In genomic region chr11:26743622-26744021, GRCh38 we compare ENCODE assay signal across 20 cellular contexts. TPM values are rescaled to one million over a fixed set of nuclear protein-coding genes. Genes with fewer than 3 reads are reported as not detected.
DNase-seq lines count a peak whose midpoint lies in the region; ATAC-seq and TF ChIP-seq lines count a peak whose summit lies in the region.
"Had no signal": no experiment of that assay in that cellular context is flagged by ENCODE, and none has a peak within 500 bp of the region (broad histone marks: within the 10 kb centered on the region; RNA-seq: fewer than 3 reads in every experiment).

No MANE protein-coding gene starts in this region.

- no peak for DNase-seq in NCI-H1436 (lab: John Stamatoyannopoulos, UW)
- no peak for DNase-seq in activated CD8-positive, alpha-beta T cell treated with anti-CD3 and anti-CD28 coated beads for 36 hours
- no peak for DNase-seq in activated CD4-positive, alpha-beta memory T cell treated with anti-CD3 and anti-CD28 coated beads, Interleukin-2, amount 10 ng/mL, durations not matched to agents 7 days and 5 days
- DNase-seq in NCI-H526 (lab: John Stamatoyannopoulos, UW) = no peak
- DNase-seq: activated CD4-positive, alpha-beta T cell treated with anti-CD3 and anti-CD28 coated beads, Interleukin-2, amount 10 ng/mL, durations not matched to agents 24 days and 14 days; activated naive CD4-positive, alpha-beta T cell treated with anti-CD3 and anti-CD28 coated beads, Interleukin-2, amount 50 U/mL, for 16 hours; endodermal cell; heart right ventricle; KG1; naive thymus-derived CD4-positive, alpha-beta T cell; NCI-H1092; NCI-H82; ovary; stimulated activated CD4-positive, alpha-beta T cell treated with anti-CD3 and anti-CD28 coated beads, Interleukin-2, amount 100 ng/mL, for 48 hours had no signal

- CTCF ChIA-PET in activated CD8-positive, alpha-beta T cell treated with anti-CD3 and anti-CD28 coated beads for 36 hours (lab: Charles Lee) = no interaction called here
- CTCF ChIA-PET in activated CD4-positive, alpha-beta memory T cell treated with anti-CD3 and anti-CD28 coated beads, Interleukin-2, amount 10 ng/mL, durations not matched to agents 7 days and 5 days (lab: Charles Lee) = no interaction called here

- ATAC-seq in GM18520 (IDR thresholded peaks at IDR 0.05; ENCODE audit: unreplicated experiment) = peak; percentile 92
- peak; percentile 45 for ATAC-seq in GM21367 (IDR thresholded peaks at IDR 0.05; ENCODE audit: unreplicated experiment)
- ATAC-seq in HG02938 (IDR thresholded peaks at IDR 0.05; ENCODE audit: unreplicated experiment) = peak; percentile 96
- peak; percentile 87 for ATAC-seq in HG03457 (IDR thresholded peaks at IDR 0.05; ENCODE audit: unreplicated experiment)
- no peak for ATAC-seq in activated CD8-positive, alpha-beta T cell treated with anti-CD3 and anti-CD28 coated beads for 36 hours
- ATAC-seq: heart right ventricle; naive thymus-derived CD4-positive, alpha-beta T cell had no signal

- no peaks in the 10 kb centered on the region for H3K4me1 Mint-ChIP-seq in activated CD8-positive, alpha-beta T cell treated with anti-CD3 and anti-CD28 coated beads for 36 hours (ENCODE audit: low read depth)
- H3K4me1 Mint-ChIP-seq in activated CD4-positive, alpha-beta memory T cell treated with anti-CD3 and anti-CD28 coated beads, Interleukin-2, amount 10 ng/mL, durations not matched to agents 7 days and 5 days = no peaks in the 10 kb centered on the region
- H3K4me1 Mint-ChIP-seq: activated CD4-positive, alpha-beta T cell treated with anti-CD3 and anti-CD28 coated beads, Interleukin-2, amount 10 ng/mL, durations not matched to agents 24 days and 14 days; endodermal cell; naive thymus-derived CD4-positive, alpha-beta T cell had no signal

- no peaks in the 10 kb centered on the region for H3K27me3 Mint-ChIP-seq in activated CD8-positive, alpha-beta T cell treated with anti-CD3 and anti-CD28 coated beads for 36 hours
- H3K27me3 Mint-ChIP-seq in activated CD4-positive, alpha-beta memory T cell treated with anti-CD3 and anti-CD28 coated beads, Interleukin-2, amount 10 ng/mL, durations not matched to agents 7 days and 5 days = no peaks in the 10 kb centered on the region
- H3K27me3 Mint-ChIP-seq: activated CD4-positive, alpha-beta T cell treated with anti-CD3 and anti-CD28 coated beads, Interleukin-2, amount 10 ng/mL, durations not matched to agents 24 days and 14 days; naive thymus-derived CD4-positive, alpha-beta T cell had no signal

- H3K9me3 Mint-ChIP-seq in activated CD8-positive, alpha-beta T cell treated with anti-CD3 and anti-CD28 coated beads for 36 hours = peaks cover 3% of the 10 kb centered on the region
- H3K9me3 Mint-ChIP-seq in activated CD4-positive, alpha-beta memory T cell treated with anti-CD3 and anti-CD28 coated beads, Interleukin-2, amount 10 ng/mL, durations not matched to agents 7 days and 5 days = no peaks in the 10 kb centered on the region
- H3K9me3 Mint-ChIP-seq: activated CD4-positive, alpha-beta T cell treated with anti-CD3 and anti-CD28 coated beads, Interleukin-2, amount 10 ng/mL, durations not matched to agents 24 days and 14 days; endodermal cell had no signal

- POLR2A ChIA-PET in activated CD8-positive, alpha-beta T cell treated with anti-CD3 and anti-CD28 coated beads for 36 hours (lab: Charles Lee) = no interaction called here
- POLR2A ChIA-PET in activated CD4-positive, alpha-beta memory T cell treated with anti-CD3 and anti-CD28 coated beads, Interleukin-2, amount 10 ng/mL, durations not matched to agents 7 days and 5 days (lab: Charles Lee) = no interaction called here

- H3K27ac Mint-ChIP-seq in activated CD8-positive, alpha-beta T cell treated with anti-CD3 and anti-CD28 coated beads for 36 hours = no peak overlapping the region
- no peak overlapping the region for H3K27ac Mint-ChIP-seq in activated CD4-positive, alpha-beta memory T cell treated with anti-CD3 and anti-CD28 coated beads, Interleukin-2, amount 10 ng/mL, durations not matched to agents 7 days and 5 days
- H3K27ac Mint-ChIP-seq: activated CD4-positive, alpha-beta T cell treated with anti-CD3 and anti-CD28 coated beads, Interleukin-2, amount 10 ng/mL, durations not matched to agents 24 days and 14 days; endodermal cell; naive thymus-derived CD4-positive, alpha-beta T cell had no signal

- TF ChIP-seq CTCF in activated CD8-positive, alpha-beta T cell treated with anti-CD3 and anti-CD28 coated beads for 36 hours (IDR thresholded peaks at IDR 0.05) = no peak

- H3K4me3 Mint-ChIP-seq in activated CD8-positive, alpha-beta T cell treated with anti-CD3 and anti-CD28 coated beads for 36 hours = no peak overlapping the region
- no peak overlapping the region for H3K4me3 Mint-ChIP-seq in activated CD4-positive, alpha-beta memory T cell treated with anti-CD3 and anti-CD28 coated beads, Interleukin-2, amount 10 ng/mL, durations not matched to agents 7 days and 5 days
- H3K4me3 Mint-ChIP-seq: activated CD4-positive, alpha-beta T cell treated with anti-CD3 and anti-CD28 coated beads, Interleukin-2, amount 10 ng/mL, durations not matched to agents 24 days and 14 days; endodermal cell; naive thymus-derived CD4-positive, alpha-beta T cell had no signal

- H3K36me3 Mint-ChIP-seq in activated CD8-positive, alpha-beta T cell treated with anti-CD3 and anti-CD28 coated beads for 36 hours (ENCODE audit: low read depth) = no peaks in the 10 kb centered on the region
- H3K36me3 Mint-ChIP-seq in activated CD4-positive, alpha-beta memory T cell treated with anti-CD3 and anti-CD28 coated beads, Interleukin-2, amount 10 ng/mL, durations not matched to agents 7 days and 5 days (ENCODE audit: low read depth) = no peaks in the 10 kb centered on the region
- H3K36me3 Mint-ChIP-seq: naive thymus-derived CD4-positive, alpha-beta T cell had no signal

- intact Hi-C loops in activated CD8-positive, alpha-beta T cell treated with anti-CD3 and anti-CD28 coated beads for 36 hours (cut with micrococcal nuclease) = no loop called here

RNA-seq across cellular contexts. Expression of gene SLC5A12, which starts 21.8 kb away (rescaled TPM):
- total RNA-seq in activated CD8-positive, alpha-beta T cell treated with anti-CD3 and anti-CD28 coated beads for 36 hours = not detected
- not detected for total RNA-seq in activated CD4-positive, alpha-beta memory T cell treated with anti-CD3 and anti-CD28 coated beads, Interleukin-2, amount 10 ng/mL, durations not matched to agents 7 days and 5 days
- total RNA-seq: activated CD4-positive, alpha-beta T cell treated with anti-CD3 and anti-CD28 coated beads, Interleukin-2, amount 10 ng/mL, durations not matched to agents 24 days and 14 days; lung microvascular endothelial cell; naive thymus-derived CD4-positive, alpha-beta T cell; RPMI7951 had no signal
